ENCODE assay signal across 9 cellular contexts in genomic region chr7:76020031-76020714, GRCh38. TPM values are rescaled to one million over a fixed set of nuclear protein-coding genes. Genes with fewer than 3 reads are reported as not detected.
DNase-seq lines count a peak whose midpoint lies in the region; ATAC-seq and TF ChIP-seq lines count a peak whose summit lies in the region.
"Had no signal": no experiment of that assay in that cellular context is flagged by ENCODE, and none has a peak within 500 bp of the region (broad histone marks: within the 10 kb centered on the region; RNA-seq: fewer than 3 reads in every experiment).

No MANE protein-coding gene starts in this region.

- CTCF ChIA-PET in activated naive CD4-positive, alpha-beta T cell treated with anti-CD3 and anti-CD28 coated beads, Interleukin-2, amount 10 ng/mL, durations not matched to agents 7 days and 5 days (lab: Charles Lee): interaction anchor here (0.6 to 3.6 kb wide), 28 partner anchors 9 to 372 kb away, joined by 3 to 81 read pairs (median 4); no protein-coding TSS in a partner anchor

- no peaks in the 10 kb centered on the region for H3K9me3 Mint-ChIP-seq in activated naive CD4-positive, alpha-beta T cell treated with anti-CD3 and anti-CD28 coated beads, Interleukin-2, amount 10 ng/mL, durations not matched to agents 7 days and 5 days
- H3K9me3 Mint-ChIP-seq: dendritic cell treated with granulocyte-macrophage colony-stimulating factor and Interleukin-4, amounts not matched to agents 40 ng/mL and 50 ng/mL, for 4 days had no signal

- intact Hi-C loops in Right ventricle myocardium inferior (cut with DNase I): loop anchor here (1.0 kb wide), 1 partner anchor 154 kb away; no protein-coding TSS in a partner anchor
- intact Hi-C loops in posterior vena cava (cut with DNase I): loop anchor here in 1 of 2 donors (2.0 kb wide), 1 partner anchor 153 kb away; no protein-coding TSS in a partner anchor
- intact Hi-C loops in uterus (cut with DNase I; ENCODE audit: low total_unique reads): loop anchor here (10.0 kb wide), 1 partner anchor 155 kb away; no protein-coding TSS in a partner anchor

- H3K4me3 Mint-ChIP-seq in activated naive CD4-positive, alpha-beta T cell treated with anti-CD3 and anti-CD28 coated beads, Interleukin-2, amount 10 ng/mL, durations not matched to agents 7 days and 5 days: no peak overlapping the region
- H3K4me3 Mint-ChIP-seq: dendritic cell treated with granulocyte-macrophage colony-stimulating factor and Interleukin-4, amounts not matched to agents 40 ng/mL and 50 ng/mL, for 4 days had no signal

- H3K36me3 ChIP-seq in SJSA1: peaks cover 37% of the 10 kb centered on the region
- H3K36me3 ChIP-seq in uterus: no peaks in the 10 kb centered on the region

- H3K27me3 ChIP-seq in SJSA1 (replicated peaks): no peaks in the 10 kb centered on the region
- no peaks in the 10 kb centered on the region for H3K27me3 ChIP-seq in uterus

- H3K27ac Mint-ChIP-seq in activated naive CD4-positive, alpha-beta T cell treated with anti-CD3 and anti-CD28 coated beads, Interleukin-2, amount 10 ng/mL, durations not matched to agents 7 days and 5 days: no peak overlapping the region
- H3K27ac Mint-ChIP-seq: dendritic cell treated with granulocyte-macrophage colony-stimulating factor and Interleukin-4, amounts not matched to agents 40 ng/mL and 50 ng/mL, for 4 days had no signal

- H3K4me3 ChIP-seq in SJSA1: no peak overlapping the region
- H3K4me3 ChIP-seq in uterus: no peak overlapping the region

- peak; percentile 86 for DNase-seq in DMS53 (lab: John Stamatoyannopoulos, UW)
- peak; percentile 81 for DNase-seq in KBM-7
- peak; percentile 63 to 71 for DNase-seq in SJSA1 (ENCODE audit: low read depth in 1 of 2, low spot score in 2 of 2)
- DNase-seq in activated naive CD4-positive, alpha-beta T cell treated with anti-CD3 and anti-CD28 coated beads, Interleukin-2, amount 10 ng/mL, durations not matched to agents 7 days and 5 days: peak; percentile 82
- peak; percentile 87 for DNase-seq in Right ventricle myocardium inferior (ENCODE audit: missing footprints)
- DNase-seq in posterior vena cava (ENCODE audit: low spot score): peak; percentile 93
- DNase-seq in uterus: peak; percentile 65 to 72

- H3K4me1 Mint-ChIP-seq in activated naive CD4-positive, alpha-beta T cell treated with anti-CD3 and anti-CD28 coated beads, Interleukin-2, amount 10 ng/mL, durations not matched to agents 7 days and 5 days: peaks cover 18% of the 10 kb centered on the region

- H3K27me3 Mint-ChIP-seq in activated naive CD4-positive, alpha-beta T cell treated with anti-CD3 and anti-CD28 coated beads, Interleukin-2, amount 10 ng/mL, durations not matched to agents 7 days and 5 days: no peaks in the 10 kb centered on the region
- H3K27me3 Mint-ChIP-seq: dendritic cell treated with granulocyte-macrophage colony-stimulating factor and Interleukin-4, amounts not matched to agents 40 ng/mL and 50 ng/mL, for 4 days had no signal

- TF ChIP-seq CTCF in uterus (IDR thresholded peaks at IDR 0.05): peak; percentile 63 to 89 (median 75)

- peak; percentile 53 for ATAC-seq in Right ventricle myocardium inferior
- no peak for ATAC-seq in HG03097 (IDR thresholded peaks at IDR 0.05; ENCODE audit: low FRiP score, unreplicated experiment)

- TF ChIP-seq POLR2A in uterus (IDR thresholded peaks at IDR 0.05): no peak

- no peak overlapping the region for H3K27ac ChIP-seq in SJSA1
- no peak overlapping the region for H3K27ac ChIP-seq in uterus

- H3K4me1 ChIP-seq in SJSA1 (replicated peaks) (no peaks in the 10 kb centered on the region), uterus (no peaks in the 10 kb centered on the region)

- in situ Hi-C loops in KBM-7 (cut with MboI; ENCODE audit: low pct_unique_long_range_greater_than_20kb, low sequenced_read_pairs): no loop called here

- H3K9me3 ChIP-seq in SJSA1 (replicated peaks) (no peaks in the 10 kb centered on the region), uterus (no peaks in the 10 kb centered on the region)

- peaks cover 34% of the 10 kb centered on the region for H3K36me3 Mint-ChIP-seq in activated naive CD4-positive, alpha-beta T cell treated with anti-CD3 and anti-CD28 coated beads, Interleukin-2, amount 10 ng/mL, durations not matched to agents 7 days and 5 days

RNA-seq across cellular contexts. Expression of gene TMEM120A, which starts 25.8 kb away (rescaled TPM):
- total RNA-seq in SJSA1 (2014; rRNA removed; shearing (Covaris generic)): 13.5 and 17.2 TPM in 2 replicates
- total RNA-seq in Right ventricle myocardium inferior (109 TPM), posterior vena cava (10 to 100 TPM; 54.2 to 55.3 TPM), uterus (10 to 100 TPM in 3 of 4 donors, 1 to 10 TPM in 1; 4.6 to 95.4 (median 36.9) TPM)

RNA-seq across cellular contexts. Expression of gene STYXL1, which starts 27.6 kb away (rescaled TPM):
- 78.4 and 123 TPM in 2 replicates for total RNA-seq in SJSA1 (2014; rRNA removed; shearing (Covaris generic))
- total RNA-seq in Right ventricle myocardium inferior (21.6 TPM), posterior vena cava (10 to 100 TPM in 1 of 2 donors, 1 to 10 TPM in 1; 4.8 to 22.6 TPM), uterus (10 to 100 TPM in 2 of 4 donors, 1 to 10 TPM in 2; 4.4 to 27.3 (median 14.1) TPM)

RNA-seq across cellular contexts. Expression of gene MDH2, which starts 27.7 kb away (rescaled TPM):
- 69.9 and 72.2 TPM in 2 replicates for total RNA-seq in SJSA1 (2014; rRNA removed; shearing (Covaris generic))
- total RNA-seq in Right ventricle myocardium inferior (688 TPM), posterior vena cava (10 to 100 TPM; 94.5 to 94.9 TPM), uterus (10 to 100 TPM; 24.3 to 88.4 (median 30.0) TPM)
